Comparison of ENCODE assay signal across 18 cellular contexts in genomic region chr10:128032466-128032865, GRCh38.
A peak's percentile ranks its signal among the peaks of the same experiment; 100 is the strongest.
DNase-seq lines count a peak whose midpoint lies in the region; ATAC-seq and TF ChIP-seq lines count a peak whose summit lies in the region.
"Had no signal": no experiment of that assay in that cellular context is flagged by ENCODE, and none has a peak within 500 bp of the region (broad histone marks: within the 10 kb centered on the region; RNA-seq: fewer than 3 reads in every experiment).

No MANE protein-coding gene starts in this region.

- no peak overlapping the region for H3K27ac ChIP-seq in heart right ventricle
- H3K27ac ChIP-seq: 22Rv1, BLaER1, C4-2B had no signal

- H3K4me1 ChIP-seq in heart right ventricle = peaks cover 0 to 54% (median 27%) of the 10 kb centered on the region in 9 donors
- H3K4me1 ChIP-seq: Caco-2 had no signal

- H3K4me3 Mint-ChIP-seq in dendritic cell treated with granulocyte-macrophage colony-stimulating factor and Interleukin-4, amounts not matched to agents 40 ng/mL and 50 ng/mL, for 4 days = no peak overlapping the region
- H3K4me3 Mint-ChIP-seq: B cell; CD4-positive, CD25-positive, alpha-beta regulatory T cell; CD8-positive, alpha-beta T cell; GM23338; H9 had no signal

- intact Hi-C loops in Right ventricle myocardium superior (cut with DNase I) = no loop called here
- intact Hi-C loops in heart right ventricle (cut with DNase I) = no loop called here
- intact Hi-C loops in dendritic cell treated with granulocyte-macrophage colony-stimulating factor and Interleukin-4, amounts not matched to agents 40 ng/mL and 50 ng/mL, for 4 days (cut with micrococcal nuclease) = no loop called here
- intact Hi-C loops in posterior vena cava (cut with DNase I) = no loop called here

- 85 to 95% methylated on average over 5 of the region's 5 CpGs for WGBS in heart right ventricle, 2 donors

- H3K9me3 ChIP-seq in heart right ventricle = no peaks in the 10 kb centered on the region
- H3K9me3 ChIP-seq: BLaER1, Caco-2 had no signal

- no peaks in the 10 kb centered on the region for H3K9me3 Mint-ChIP-seq in dendritic cell treated with granulocyte-macrophage colony-stimulating factor and Interleukin-4, amounts not matched to agents 40 ng/mL and 50 ng/mL, for 4 days
- H3K9me3 Mint-ChIP-seq: CD4-positive, CD25-positive, alpha-beta regulatory T cell; CD8-positive, alpha-beta T cell; GM23338; H9 had no signal

- peaks cover 21% of the 10 kb centered on the region for H3K4me1 Mint-ChIP-seq in dendritic cell treated with granulocyte-macrophage colony-stimulating factor and Interleukin-4, amounts not matched to agents 40 ng/mL and 50 ng/mL, for 4 days (ENCODE audit: low read depth)
- H3K4me1 Mint-ChIP-seq: B cell had no signal

- peaks cover 11% of the 10 kb centered on the region for H3K36me3 Mint-ChIP-seq in dendritic cell treated with granulocyte-macrophage colony-stimulating factor and Interleukin-4, amounts not matched to agents 40 ng/mL and 50 ng/mL, for 4 days (ENCODE audit: low read depth)
- H3K36me3 Mint-ChIP-seq: CD4-positive, CD25-positive, alpha-beta regulatory T cell; CD8-positive, alpha-beta T cell had no signal

- peaks cover 0 to 5% (median 0%) of the 10 kb centered on the region in 9 donors for H3K36me3 ChIP-seq in heart right ventricle
- H3K36me3 ChIP-seq: BLaER1 had no signal

- TF ChIP-seq CTCF in heart right ventricle (IDR thresholded peaks at IDR 0.05) = no peak

- H3K27me3 Mint-ChIP-seq in dendritic cell treated with granulocyte-macrophage colony-stimulating factor and Interleukin-4, amounts not matched to agents 40 ng/mL and 50 ng/mL, for 4 days = no peaks in the 10 kb centered on the region
- H3K27me3 Mint-ChIP-seq: B cell; CD4-positive, CD25-positive, alpha-beta regulatory T cell had no signal

- DNase-seq in Right ventricle myocardium superior (peak; percentile 5), heart right ventricle (no peak), posterior vena cava (ENCODE audit: low spot score) (peak; percentile 29), SW 1271 (lab: John Stamatoyannopoulos, UW) (no peak), NCI-H1417 (lab: John Stamatoyannopoulos, UW) (no peak)
- DNase-seq: Caco-2; CD4-positive, CD25-positive, alpha-beta regulatory T cell; CD8-positive, alpha-beta T cell; DMS153; DND-41; H9 had no signal

- H3K27ac Mint-ChIP-seq in dendritic cell treated with granulocyte-macrophage colony-stimulating factor and Interleukin-4, amounts not matched to agents 40 ng/mL and 50 ng/mL, for 4 days = peak overlapping the region; percentile 3
- H3K27ac Mint-ChIP-seq: B cell; CD8-positive, alpha-beta T cell; GM23338; H9 had no signal

- H3K27me3 ChIP-seq in heart right ventricle = no peaks in the 10 kb centered on the region
- H3K27me3 ChIP-seq: BLaER1 had no signal

- ATAC-seq in Right ventricle myocardium superior (ENCODE audit: poor library complexity) (no peak), heart right ventricle (no peak)
- ATAC-seq: CD8-positive, alpha-beta T cell; GM23338; HCT116 had no signal

- no peak overlapping the region for H3K4me3 ChIP-seq in heart right ventricle
- H3K4me3 ChIP-seq: BLaER1, GM23338 had no signal

Comparison
In these comparisons a context has a peak if more than half of its experiments do, and no peak if none do; other contexts are left out.
1. DNase-seq: peak in Right ventricle myocardium superior (single experiment) and posterior vena cava (single experiment); none in heart right ventricle (0 of 2), SW 1271 (0 of 2) and NCI-H1417 (0 of 3).